Comparison of ENCODE assay signal across 8 cellular contexts in the genomic region with DNA sequence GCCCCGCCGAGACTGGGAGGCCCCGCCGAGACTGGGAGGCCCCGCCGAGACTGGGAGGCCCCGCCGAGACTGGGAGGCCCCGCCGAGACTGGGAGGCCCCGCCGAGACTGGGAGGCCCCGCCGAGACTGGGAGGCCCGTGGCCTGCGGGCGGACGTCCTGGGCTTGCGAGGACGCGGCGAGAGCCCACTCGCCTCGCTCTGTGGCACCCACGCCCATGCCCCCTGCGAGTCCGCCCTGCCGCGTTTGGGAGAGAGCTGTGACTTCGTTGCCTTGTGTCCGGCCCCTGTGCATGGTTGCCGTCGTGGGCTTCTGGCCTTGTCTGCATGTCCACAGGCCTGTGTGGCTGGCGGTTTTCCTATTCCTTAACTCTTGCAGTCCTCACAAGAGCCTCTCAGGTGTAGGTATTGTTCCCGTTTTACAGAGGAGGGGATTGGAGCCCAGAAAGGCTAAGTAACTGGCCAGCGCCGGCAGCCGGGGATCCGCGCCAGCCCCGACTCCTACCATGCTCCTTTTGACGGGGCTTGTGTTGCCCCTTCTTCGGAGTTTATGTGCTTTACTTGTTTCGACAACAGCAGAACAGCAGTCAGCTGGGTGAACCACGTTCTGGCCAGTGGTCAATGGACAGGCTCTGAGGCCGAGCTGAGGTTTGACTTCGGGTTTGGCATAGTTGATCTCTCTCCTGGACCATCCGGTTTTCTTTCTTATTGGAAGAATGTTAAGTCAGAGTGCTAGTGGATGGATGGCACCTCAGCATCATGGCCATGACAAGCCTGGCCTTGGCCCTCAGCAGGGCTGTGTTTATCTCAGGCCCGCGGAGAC. TPM values are rescaled to one million over a fixed set of nuclear protein-coding genes. Genes with fewer than 3 reads are reported as not detected.
A peak's percentile ranks its signal among the peaks of the same experiment; 100 is the strongest.
DNase-seq lines count a peak whose midpoint lies in the region; ATAC-seq and TF ChIP-seq lines count a peak whose summit lies in the region.

No MANE protein-coding gene starts in this region.

- TF ChIP-seq CTCF in MM.1S (IDR thresholded peaks at IDR 0.05; ENCODE audit: low read length) (no peak), nephron progenitor cell (IDR thresholded peaks at IDR 0.05) (no peak)

- no peaks in the 10 kb centered on the region for H3K36me3 Mint-ChIP-seq in CD4-positive, CD25-positive, alpha-beta regulatory T cell
- peaks cover 9% of the 10 kb centered on the region for H3K36me3 Mint-ChIP-seq in nephron progenitor cell (ENCODE audit: low read depth)

- peaks cover 5% of the 10 kb centered on the region for H3K27me3 Mint-ChIP-seq in CD4-positive, CD25-positive, alpha-beta regulatory T cell
- H3K27me3 Mint-ChIP-seq in nephron progenitor cell (ENCODE audit: low read depth, poor library complexity): peaks cover 4% of the 10 kb centered on the region

- H3K4me3 Mint-ChIP-seq in CD4-positive, CD25-positive, alpha-beta regulatory T cell: peak overlapping the region; percentile 86 to 91 (median 88)
- H3K4me3 Mint-ChIP-seq in nephron progenitor cell: peak overlapping the region; percentile 90

- H3K27ac ChIP-seq in CD4-positive, CD25-positive, alpha-beta regulatory T cell (ENCODE audit: insufficient read depth, low read length, poor library complexity, severe bottlenecking): peak overlapping the region; percentile 14
- H3K27ac ChIP-seq in MM.1S (ENCODE audit: low read length): peak overlapping the region; percentile 40; the same call in 1 of the 2 replicates

- no peak overlapping the region for H2AFZ ChIP-seq in MM.1S (ENCODE audit: low read length)

- no peaks in the 10 kb centered on the region for H3K9me3 ChIP-seq in CD4-positive, CD25-positive, alpha-beta regulatory T cell (ENCODE audit: control insufficient read depth in 2 of 2, low read length in 2 of 2)
- H3K9me3 ChIP-seq in MM.1S (replicated peaks; ENCODE audit: insufficient read depth, low read length) (no peaks in the 10 kb centered on the region), endocrine pancreas (ENCODE audit: control insufficient read depth, low read length) (no peaks in the 10 kb centered on the region)

- peak overlapping the region; percentile 68 to 74 (median 71) for H3K27ac Mint-ChIP-seq in CD4-positive, CD25-positive, alpha-beta regulatory T cell
- H3K27ac Mint-ChIP-seq in nephron progenitor cell: peak overlapping the region; percentile 88

- H3K79me2 ChIP-seq in MM.1S (ENCODE audit: low read length): peaks cover 54% of the 10 kb centered on the region

- no peak for DNase-seq in CD4-positive, CD25-positive, alpha-beta regulatory T cell
- no peak for DNase-seq in MM.1S
- DNase-seq in nephron progenitor cell: no peak
- no peak for DNase-seq in germinal center (ENCODE audit: low spot score)
- DNase-seq in hippocampal formation (lab: John Stamatoyannopoulos, UW): no peak
- DNase-seq in activated CD4-positive, alpha-beta T cell treated with anti-CD3 and anti-CD28 coated beads, Interleukin-2, amount 50 U/mL, for 4 hours: no peak

- H3K9me2 ChIP-seq in MM.1S (replicated peaks; ENCODE audit: insufficient read depth, low read length): no peaks in the 10 kb centered on the region

- peak overlapping the region; percentile 83 for H3K4me3 ChIP-seq in CD4-positive, CD25-positive, alpha-beta regulatory T cell (ENCODE audit: low read depth, low read length)
- H3K4me3 ChIP-seq in MM.1S (ENCODE audit: low read length) (peak overlapping the region; percentile 92), endocrine pancreas (ENCODE audit: control insufficient read depth, insufficient read depth, low read length) (peak overlapping the region; percentile 63)

- peak overlapping the region; percentile 70 for H3K4me2 ChIP-seq in MM.1S (ENCODE audit: low read depth, low read length)

- H3K9ac ChIP-seq in MM.1S (ENCODE audit: low read length): peak overlapping the region; percentile 84
- H3K9ac ChIP-seq in endocrine pancreas (ENCODE audit: control insufficient read depth, insufficient read depth, low read length): peak overlapping the region; percentile 86

- H3K9me3 Mint-ChIP-seq in CD4-positive, CD25-positive, alpha-beta regulatory T cell: peaks cover 0 to 2% (median 0%) of the 10 kb centered on the region in 7 donors
- H3K9me3 Mint-ChIP-seq in nephron progenitor cell: no peaks in the 10 kb centered on the region

- H3K4me1 Mint-ChIP-seq in CD4-positive, CD25-positive, alpha-beta regulatory T cell: peaks cover 4 to 60% (median 21%) of the 10 kb centered on the region in 4 donors
- H3K4me1 Mint-ChIP-seq in nephron progenitor cell: peaks cover 60% of the 10 kb centered on the region

- H4K20me1 ChIP-seq in MM.1S (ENCODE audit: insufficient read depth, low read length): peaks cover 43% of the 10 kb centered on the region

- peaks cover 48% of the 10 kb centered on the region for H3K4me1 ChIP-seq in CD4-positive, CD25-positive, alpha-beta regulatory T cell (ENCODE audit: control insufficient read depth, insufficient read depth, low read length, poor library complexity, severe bottlenecking)
- H3K4me1 ChIP-seq in MM.1S (ENCODE audit: low read length): peaks cover 16% of the 10 kb centered on the region
- H3K4me1 ChIP-seq in endocrine pancreas (ENCODE audit: control insufficient read depth, insufficient read depth, low read length): peaks cover 7% of the 10 kb centered on the region

- no peaks in the 10 kb centered on the region for H3K27me3 ChIP-seq in CD4-positive, CD25-positive, alpha-beta regulatory T cell (ENCODE audit: control insufficient read depth, insufficient read depth, low read length)
- H3K27me3 ChIP-seq in MM.1S (replicated peaks; ENCODE audit: insufficient read depth, low read length) (0 out of 2 replicates have a peak, but pooled peaks cover 8% of the 10 kb centered on the region), endocrine pancreas (ENCODE audit: control insufficient read depth, insufficient read depth, low read length) (no peaks in the 10 kb centered on the region)

- no peak for ATAC-seq in CD4-positive, CD25-positive, alpha-beta regulatory T cell (ENCODE audit: low read depth in 2 of 2)
- ATAC-seq in GM19324 (IDR thresholded peaks at IDR 0.05; ENCODE audit: low FRiP score, unreplicated experiment): no peak

- peaks cover 9% of the 10 kb centered on the region for H3K36me3 ChIP-seq in CD4-positive, CD25-positive, alpha-beta regulatory T cell (ENCODE audit: control insufficient read depth, insufficient read depth, low read length)
- H3K36me3 ChIP-seq in MM.1S (replicated peaks; ENCODE audit: insufficient read depth, low read length) (no peaks in the 10 kb centered on the region), endocrine pancreas (ENCODE audit: control insufficient read depth, insufficient read depth, low read length) (peaks cover 3% of the 10 kb centered on the region)

- no peaks in the 10 kb centered on the region for H3F3A ChIP-seq in MM.1S (ENCODE audit: insufficient read depth, low read length)

RNA-seq across cellular contexts. Expression of gene PHRF1, which starts 0.7 kb away (rescaled TPM):
- 43.8 TPM for total RNA-seq in CD4-positive, CD25-positive, alpha-beta regulatory T cell
- 1 to 10 TPM; 3.8 to 6.0 (median 5.0) TPM for polyA plus RNA-seq in CD4-positive, CD25-positive, alpha-beta regulatory T cell

RNA-seq across cellular contexts. Expression of gene RASSF7, which starts 16.2 kb away (rescaled TPM):
- total RNA-seq in CD4-positive, CD25-positive, alpha-beta regulatory T cell: 27.2 TPM
- 10 to 100 TPM; 23.9 to 34.2 (median 31.8) TPM for polyA plus RNA-seq in CD4-positive, CD25-positive, alpha-beta regulatory T cell

RNA-seq across cellular contexts. Expression of gene LMNTD2, which starts 16.5 kb away (rescaled TPM):
- 5.1 TPM for total RNA-seq in CD4-positive, CD25-positive, alpha-beta regulatory T cell
- polyA plus RNA-seq in CD4-positive, CD25-positive, alpha-beta regulatory T cell: 1 to 10 TPM in 2 of 4 donors, under 1 TPM in 2; 0.79 to 1.4 (median 1.0) TPM

RNA-seq across cellular contexts. Expression of gene IRF7, which starts 38.7 kb away (rescaled TPM):
- total RNA-seq in CD4-positive, CD25-positive, alpha-beta regulatory T cell: 120 TPM
- 10 to 100 TPM; 27.2 to 38.9 (median 28.6) TPM for polyA plus RNA-seq in CD4-positive, CD25-positive, alpha-beta regulatory T cell

RNA-seq across cellular contexts. Expression of gene LRRC56, which starts 39.7 kb away (rescaled TPM):
- total RNA-seq in CD4-positive, CD25-positive, alpha-beta regulatory T cell: 5.8 TPM
- 1 to 10 TPM in 2 of 4 donors, under 1 TPM in 2; 0.89 to 3.1 (median 1.8) TPM for polyA plus RNA-seq in CD4-positive, CD25-positive, alpha-beta regulatory T cell
